In genomic region chrX:18873836-18874235, GRCh38 we compare ENCODE assay signal across 19 cellular contexts.
DNase-seq lines count a peak whose midpoint lies in the region; ATAC-seq and TF ChIP-seq lines count a peak whose summit lies in the region.
"Had no signal": no experiment of that assay in that cellular context is flagged by ENCODE, and none has a peak within 500 bp of the region (broad histone marks: within the 10 kb centered on the region; RNA-seq: fewer than 3 reads in every experiment).

No MANE protein-coding gene starts in this region.

- ATAC-seq in Right ventricle myocardium inferior (no peak), aorta (ENCODE audit: low FRiP score) (no peak), HG02938 (IDR thresholded peaks at IDR 0.05; ENCODE audit: unreplicated experiment) (no peak), GM21447 (IDR thresholded peaks at IDR 0.05; ENCODE audit: unreplicated experiment) (no peak)
- ATAC-seq in activated T-helper 17 cell treated with anti-CD3 and anti-CD28 coated beads, Interleukin-2, amount 50 U/mL, for 72 hours (replicated peaks): no peak

- peaks cover 22% of the 10 kb centered on the region for H3K4me1 ChIP-seq in left ventricle myocardium inferior
- no peaks in the 10 kb centered on the region for H3K4me1 ChIP-seq in hepatocyte (ENCODE audit: insufficient read depth)
- no peaks in the 10 kb centered on the region for H3K4me1 ChIP-seq in aorta (ENCODE audit: control insufficient read depth in 1 of 2, insufficient read depth in 2 of 2, low read length in 2 of 2)
- H3K4me1 ChIP-seq: Peyer's patch had no signal

- H2AFZ ChIP-seq in hepatocyte: no peak overlapping the region

- H3K9me2 ChIP-seq in hepatocyte (replicated peaks; ENCODE audit: insufficient read depth): no peaks in the 10 kb centered on the region

- TF ChIP-seq CTCF in left ventricle myocardium inferior (IDR thresholded peaks at IDR 0.05; ENCODE audit: borderline replicate concordance) (no peak), hepatocyte (IDR thresholded peaks at IDR 0.05; ENCODE audit: poor library complexity) (no peak)

- DNase-seq in left ventricle myocardium inferior: no peak
- DNase-seq in Right ventricle myocardium inferior (ENCODE audit: missing footprints): no peak
- DNase-seq in hepatocyte (ENCODE audit: low spot score): peak; percentile 2
- DNase-seq in aorta: peak in 1 of 2 donors; percentile 34
- no peak for DNase-seq in immature natural killer cell
- DNase-seq: COR-L47, DMS153, H7, Karpas-422, NCI-H1092 treated with DMSO at 0.1 percent for 48 hours, NCI-H2107, NCI-H524 treated with DMSO at 0.1 percent for 48 hours, SHP77 treated with DMSO at 0.1 percent for 48 hours had no signal

- H3K9me3 ChIP-seq in left ventricle myocardium inferior (replicated peaks) (no peaks in the 10 kb centered on the region), hepatocyte (ENCODE audit: low read depth) (no peaks in the 10 kb centered on the region), aorta (ENCODE audit: control insufficient read depth, low read length) (no peaks in the 10 kb centered on the region)
- H3K9me3 ChIP-seq: MG63, Peyer's patch had no signal

- no peaks in the 10 kb centered on the region for H4K20me1 ChIP-seq in hepatocyte (ENCODE audit: insufficient read depth, poor library complexity, severe bottlenecking)

- peaks cover 9% of the 10 kb centered on the region for H3K27me3 Mint-ChIP-seq in activated T-helper 17 cell treated with anti-CD3 and anti-CD28 coated beads, Interleukin-2, amount 50 U/mL, for 72 hours
- peaks cover 0 to 4% (median 0%) of the 10 kb centered on the region in 3 donors for H3K27me3 Mint-ChIP-seq in immature natural killer cell (ENCODE audit: low read depth in 3 of 3)

- intact Hi-C loops in left ventricle myocardium inferior (cut with micrococcal nuclease): no loop called here
- intact Hi-C loops in Right ventricle myocardium inferior (cut with DNase I): loop anchor here (5.0 kb wide), 1 partner anchor 202 kb away; the partner anchor contains the start of gene RS1
- intact Hi-C loops in aorta (cut with DNase I): no loop called here

- WGBS in hepatocyte (ENCODE audit: low lambda C conversion rate, missing lambda C conversion rate): 87% methylated on average over 12 of the region's 12 CpGs
- 88 to 90% methylated on average over 12 of the region's 12 CpGs for WGBS in aorta, 2 donors

- no peaks in the 10 kb centered on the region for H3K9me3 Mint-ChIP-seq in activated T-helper 17 cell treated with anti-CD3 and anti-CD28 coated beads, Interleukin-2, amount 50 U/mL, for 72 hours
- H3K9me3 Mint-ChIP-seq in immature natural killer cell: no peaks in the 10 kb centered on the region

- H3K27me3 ChIP-seq in left ventricle myocardium inferior (ENCODE audit: low read depth) (no peaks in the 10 kb centered on the region), hepatocyte (no peaks in the 10 kb centered on the region), aorta (ENCODE audit: control insufficient read depth in 1 of 2, insufficient read depth in 2 of 2, low read length in 1 of 2) (no peaks in the 10 kb centered on the region)
- H3K27me3 ChIP-seq: MG63, Peyer's patch had no signal

- no peak overlapping the region for H3K27ac Mint-ChIP-seq in activated T-helper 17 cell treated with anti-CD3 and anti-CD28 coated beads, Interleukin-2, amount 50 U/mL, for 72 hours
- H3K27ac Mint-ChIP-seq in immature natural killer cell: no peak overlapping the region
- H3K27ac Mint-ChIP-seq: CD14-positive monocyte had no signal

- no peaks in the 10 kb centered on the region for H3K36me3 Mint-ChIP-seq in activated T-helper 17 cell treated with anti-CD3 and anti-CD28 coated beads, Interleukin-2, amount 50 U/mL, for 72 hours (ENCODE audit: low read depth)
- no peaks in the 10 kb centered on the region for H3K36me3 Mint-ChIP-seq in immature natural killer cell
- H3K36me3 Mint-ChIP-seq: CD14-positive monocyte had no signal

- no peaks in the 10 kb centered on the region for H3K4me1 Mint-ChIP-seq in activated T-helper 17 cell treated with anti-CD3 and anti-CD28 coated beads, Interleukin-2, amount 50 U/mL, for 72 hours
- no peaks in the 10 kb centered on the region for H3K4me1 Mint-ChIP-seq in immature natural killer cell
- H3K4me1 Mint-ChIP-seq: CD14-positive monocyte had no signal

- H3K27ac ChIP-seq in left ventricle myocardium inferior (replicated peaks): peak overlapping the region; percentile 82
- no peak overlapping the region for H3K27ac ChIP-seq in hepatocyte
- H3K27ac ChIP-seq in aorta (ENCODE audit: low read depth in 1 of 2, low read length in 2 of 2): peak overlapping the region; percentile 73 to 74

- H3K4me3 Mint-ChIP-seq in activated T-helper 17 cell treated with anti-CD3 and anti-CD28 coated beads, Interleukin-2, amount 50 U/mL, for 72 hours: peak overlapping the region; percentile 45
- no peak overlapping the region for H3K4me3 Mint-ChIP-seq in immature natural killer cell
- H3K4me3 Mint-ChIP-seq: CD14-positive monocyte had no signal

- H3K36me3 ChIP-seq in left ventricle myocardium inferior (no peaks in the 10 kb centered on the region), hepatocyte (replicated peaks; ENCODE audit: insufficient read depth, low read depth) (no peaks in the 10 kb centered on the region), aorta (ENCODE audit: control insufficient read depth in 1 of 2, insufficient read depth in 2 of 2, low read length in 1 of 2) (no peaks in the 10 kb centered on the region)
- H3K36me3 ChIP-seq: MG63, Peyer's patch had no signal

- no peaks in the 10 kb centered on the region for H3K79me2 ChIP-seq in hepatocyte

- H3K4me2 ChIP-seq in hepatocyte: no peak overlapping the region

- H3K4me3 ChIP-seq in left ventricle myocardium inferior (no peak overlapping the region), hepatocyte (no peak overlapping the region), aorta (ENCODE audit: low read length in 2 of 2) (no peak overlapping the region)
- H3K4me3 ChIP-seq: MG63, Peyer's patch had no signal
